Comparison of ENCODE assay signal across 8 cellular contexts in the genomic region with DNA sequence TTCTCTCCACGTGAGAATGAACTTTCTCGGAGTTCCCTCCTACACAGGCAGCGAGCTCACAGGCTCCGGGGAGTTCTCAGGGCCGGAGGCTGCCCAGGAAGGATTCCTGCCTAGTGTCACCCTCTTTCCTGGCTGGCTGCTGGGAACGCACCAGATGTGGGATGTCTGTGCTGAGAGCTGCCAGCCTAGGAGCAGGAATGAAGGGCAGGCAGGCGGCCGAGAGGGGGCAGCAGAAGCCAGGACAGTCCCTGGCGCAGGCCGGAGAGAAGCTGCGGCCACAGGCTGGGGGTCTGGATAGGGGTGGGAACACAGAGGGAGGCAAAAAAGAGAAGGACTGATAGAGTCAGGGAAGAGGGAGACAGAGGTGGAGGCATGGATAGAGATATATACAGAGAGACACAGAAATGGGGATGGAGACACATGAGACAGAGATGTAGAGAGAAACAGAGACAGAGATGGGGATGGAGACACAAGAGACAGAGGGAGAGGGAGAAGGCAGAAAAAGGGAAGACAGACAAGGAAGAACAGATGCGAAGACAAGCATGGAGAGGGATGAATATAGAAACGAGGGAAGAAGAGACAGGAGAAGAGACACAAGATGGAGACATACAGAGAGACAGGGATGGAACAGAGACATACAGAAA. TPM values are rescaled to one million over a fixed set of nuclear protein-coding genes. Genes with fewer than 3 reads are reported as not detected.
A peak's percentile ranks its signal among the peaks of the same experiment; 100 is the strongest.
DNase-seq lines count a peak whose midpoint lies in the region; ATAC-seq and TF ChIP-seq lines count a peak whose summit lies in the region.

No MANE protein-coding gene starts in this region.

- POLR2A ChIA-PET in BJ (lab: Charles Lee), result no interaction called here

- intact Hi-C loops in heart right ventricle (cut with DNase I), result loop anchor here (1.0 to 5.0 kb wide), 8 partner anchors 43 to 146 kb away; no protein-coding TSS in a partner anchor

- no peak overlapping the region for H3K9ac ChIP-seq in NT2/D1 (ENCODE audit: insufficient read length, low read depth)

- H3K27me3 ChIP-seq in BJ (ENCODE audit: control insufficient read depth, insufficient read depth, low read length) (peaks cover 8% of the 10 kb centered on the region), NT2/D1 (ENCODE audit: insufficient read depth, insufficient read length) (no peaks in the 10 kb centered on the region), heart right ventricle (peaks cover 0 to 9% (median 3%) of the 10 kb centered on the region in 7 donors)

- H3K9me3 ChIP-seq in NT2/D1 (ENCODE audit: insufficient read depth, low read length), result no peaks in the 10 kb centered on the region
- H3K9me3 ChIP-seq in heart right ventricle, result no peaks in the 10 kb centered on the region

- H3K27ac Mint-ChIP-seq in progenitor cell of endocrine pancreas, result no peak overlapping the region

- DNase-seq in BJ (ENCODE audit: low read depth) (no peak), H4 (ENCODE audit: low spot score) (peak; percentile 52), NT2/D1 (ENCODE audit: low read depth, low spot score) (peak; percentile 46), amniotic epithelial cell (ENCODE audit: low read depth) (peak; percentile 30), heart right ventricle (peak; percentile 69 to 77), progenitor cell of endocrine pancreas (ENCODE audit: low spot score, unreplicated experiment) (peak; percentile 71)

- H3K4me3 ChIP-seq in BJ (ENCODE audit: low read depth, low read length) (no peak overlapping the region), NT2/D1 (ENCODE audit: insufficient read length, low read depth) (no peak overlapping the region), heart right ventricle (no peak overlapping the region)

- ATAC-seq in heart right ventricle (peak; percentile 85 to 95 (median 91)), HG03378 (IDR thresholded peaks at IDR 0.05; ENCODE audit: unreplicated experiment) (no peak), HG02870 (IDR thresholded peaks at IDR 0.05; ENCODE audit: unreplicated experiment) (no peak)

- H3K36me3 Mint-ChIP-seq in progenitor cell of endocrine pancreas (ENCODE audit: insufficient read depth), result no peaks in the 10 kb centered on the region

- TF ChIP-seq CTCF in BJ (IDR thresholded peaks at IDR 0.05; ENCODE audit: insufficient read depth, low read depth, low read length) (peak; percentile 96), heart right ventricle (IDR thresholded peaks at IDR 0.05) (peak; percentile 60 to 93 (median 85)), progenitor cell of endocrine pancreas (IDR thresholded peaks at IDR 0.05; ENCODE audit: unreplicated experiment) (peak; percentile 91)

- no peak overlapping the region for H3K27ac ChIP-seq in heart right ventricle

- CTCF ChIA-PET in BJ (lab: Yijun Ruan, JAX), result interaction anchor here (0.6 to 6.6 kb wide), 45 partner anchors 8 to 1089 kb away, joined by 3 to 119 read pairs (median 5); a partner anchor contains a TSS

- no peaks in the 10 kb centered on the region for H3K9me3 Mint-ChIP-seq in progenitor cell of endocrine pancreas (ENCODE audit: low read depth)

- peaks cover 38% of the 10 kb centered on the region for H3K27me3 Mint-ChIP-seq in progenitor cell of endocrine pancreas

- 6 to 10% methylated on average over 13 of the region's 13 CpGs for WGBS in heart right ventricle, 2 donors

- peaks cover 5% of the 10 kb centered on the region for H3K4me1 Mint-ChIP-seq in progenitor cell of endocrine pancreas (ENCODE audit: low read depth)

- H3K4me1 ChIP-seq in NT2/D1 (ENCODE audit: insufficient read depth, insufficient read length) (peaks cover 12% of the 10 kb centered on the region), heart right ventricle (peaks cover 0 to 6% (median 0%) of the 10 kb centered on the region in 9 donors)

- H3K36me3 ChIP-seq in BJ (ENCODE audit: control insufficient read depth, insufficient read depth, low read length), result no peaks in the 10 kb centered on the region
- H3K36me3 ChIP-seq in NT2/D1 (ENCODE audit: insufficient read depth, insufficient read length, low read length), result no peaks in the 10 kb centered on the region
- H3K36me3 ChIP-seq in heart right ventricle, result no peaks in the 10 kb centered on the region

- H3K4me3 Mint-ChIP-seq in progenitor cell of endocrine pancreas (ENCODE audit: low read depth), result no peak overlapping the region

RNA-seq across cellular contexts. Expression of a gene that starts 25.3 kb away (rescaled TPM):
- polyA plus RNA-seq in BJ (2011; rRNA removed) (0.11 TPM in 1 of 2 replicates, not detected in the other), heart right ventricle (1 to 10 TPM in 1 of 2 donors, under 1 TPM in 1; 0.46 to 1.2 TPM)
- 0.21 TPM in 1 of 2 replicates, not detected in the other for polyA minus RNA-seq in BJ (2011; rRNA and poly(A)+ RNA removed)
- 1.9 and 2.3 TPM in 2 replicates for total RNA-seq in H4 (2014; rRNA removed; shearing (Covaris generic))
- total RNA-seq in heart right ventricle (under 1 TPM in 6 of 10 donors, not detected in 4; 0.32 to 0.64 (median 0.42) TPM), progenitor cell of endocrine pancreas (4.0 and 4.5 TPM in 2 replicates)

RNA-seq across cellular contexts. Expression of a gene that starts 41.4 kb away (rescaled TPM):
- polyA plus RNA-seq in BJ (2011; rRNA removed), result 0.09 TPM in 1 of 2 replicates, not detected in the other
- polyA minus RNA-seq in BJ (2011; rRNA and poly(A)+ RNA removed), result not detected in 2 replicates
- total RNA-seq in H4 (2014; rRNA removed; shearing (Covaris generic)), result 0.15 and 0.55 TPM in 2 replicates
- total RNA-seq in heart right ventricle, result 1 to 10 TPM in 9 of 10 donors, under 1 TPM in 1; 0.76 to 6.2 (median 2.9) TPM
- polyA plus RNA-seq in heart right ventricle, result 1 to 10 TPM; 2.9 to 5.0 TPM
- 2.3 and 2.7 TPM in 2 replicates for total RNA-seq in progenitor cell of endocrine pancreas

Comparison
In these comparisons a context has a peak if more than half of its experiments do, and no peak if none do; other contexts are left out.
1. ATAC-seq: peak in heart right ventricle (8 of 8); none in HG03378 (single experiment) and HG02870 (single experiment).
2. Peak in every context shown above with its lines, with median percentiles within 50 percentile points of each other: CTCF ChIP-seq.